In genomic region chr5:97009212-97009898, GRCh38 we compare ENCODE assay signal across 8 cellular contexts.
DNase-seq lines count a peak whose midpoint lies in the region; ATAC-seq, FAIRE-seq and TF ChIP-seq lines count a peak whose summit lies in the region.

No MANE protein-coding gene starts in this region.

- H3K9me3 Mint-ChIP-seq in HFFc6, result no peaks in the 10 kb centered on the region

- FAIRE-seq in islet of Langerhans (lab: Jason Lieb, UNC), result peak; percentile 71

- no peak overlapping the region for H3K4me3 Mint-ChIP-seq in HFFc6

- no peaks in the 10 kb centered on the region for H3K27me3 Mint-ChIP-seq in HFFc6 (ENCODE audit: insufficient read depth)

- ATAC-seq in GM18498 (IDR thresholded peaks at IDR 0.05; ENCODE audit: unreplicated experiment) (peak; percentile 74), HG02610 (IDR thresholded peaks at IDR 0.05; ENCODE audit: unreplicated experiment) (peak; percentile 62)

- peak; percentile 95 for DNase-seq in SIG-M5 treated with dmso at 0.1 percent for 504 hours (lab: John Stamatoyannopoulos, UW; ENCODE audit: unreplicated experiment)
- no peak for DNase-seq in HFFc6
- DNase-seq in GM03348 (ENCODE audit: low spot score), result no peak
- no peak for DNase-seq in stimulated activated CD4-positive, alpha-beta T cell treated with anti-CD3 and anti-CD28 coated beads, Interleukin-4, amount 100 ng/mL, for 4 hours
- DNase-seq in mesenteric fat pad (ENCODE audit: low spot score), result no peak

- no peak for TF ChIP-seq CTCF in HFFc6 (IDR thresholded peaks at IDR 0.05)

- no peak overlapping the region; the same call in 1 of the 2 replicates for H3K27ac Mint-ChIP-seq in HFFc6

- H3K36me3 Mint-ChIP-seq in HFFc6 (ENCODE audit: low read depth), result no peaks in the 10 kb centered on the region; the same call in none of the 2 replicates

- H3K4me1 Mint-ChIP-seq in HFFc6 (ENCODE audit: low read depth), result peaks cover 17% of the 10 kb centered on the region
